In the genomic region with DNA sequence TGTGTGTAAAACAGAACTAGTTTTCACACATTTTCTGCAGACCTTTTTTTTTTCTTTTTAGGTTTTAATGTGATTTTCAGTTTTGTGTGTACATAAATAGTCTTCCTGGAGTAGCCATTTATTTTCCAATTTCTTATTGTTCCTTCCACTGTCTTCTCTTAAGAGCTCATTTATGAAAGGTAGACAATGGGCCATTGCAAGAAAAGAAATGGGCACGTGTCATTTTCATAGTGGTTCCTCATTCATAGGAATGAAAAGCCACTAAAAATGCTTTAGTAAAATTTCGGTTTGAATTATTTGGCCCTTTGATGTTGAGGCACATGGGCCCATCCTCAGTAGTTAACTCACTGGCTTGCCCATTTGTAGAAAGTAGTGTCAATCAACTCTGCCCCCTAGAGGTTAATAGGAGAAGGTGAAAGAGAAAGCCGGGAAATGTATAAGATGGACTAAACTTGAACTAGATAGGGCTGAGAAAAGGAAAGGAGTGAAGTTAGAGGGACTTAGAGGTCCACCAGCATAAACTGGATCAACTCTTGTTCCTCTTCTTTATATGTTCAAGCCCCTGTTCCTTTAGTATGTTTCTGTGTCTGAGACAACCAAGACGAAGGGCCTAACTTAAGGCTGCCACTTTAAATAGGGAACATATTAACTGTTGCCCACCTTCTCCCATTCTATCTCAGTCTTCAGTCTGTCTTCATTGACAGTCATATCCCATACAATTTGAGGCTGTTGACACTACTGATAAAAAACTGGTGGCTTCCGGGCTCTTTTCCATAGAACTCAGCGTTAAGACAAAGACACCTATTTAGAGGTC, we compare ENCODE assay signal across 8 cellular contexts.
A peak's percentile ranks its signal among the peaks of the same experiment; 100 is the strongest.
DNase-seq lines count a peak whose midpoint lies in the region; ATAC-seq and TF ChIP-seq lines count a peak whose summit lies in the region.

No MANE protein-coding gene starts in this region.

- ATAC-seq in left ventricle myocardium superior (no peak), GM21576 (IDR thresholded peaks at IDR 0.05; ENCODE audit: unreplicated experiment) (peak; percentile 79)

- H3K27me3 ChIP-seq in left ventricle myocardium inferior (ENCODE audit: low read depth) (no peaks in the 10 kb centered on the region), SJCRH30 (no peaks in the 10 kb centered on the region)

- no peak overlapping the region for H3K4me3 ChIP-seq in left ventricle myocardium inferior
- H3K4me3 ChIP-seq in Jurkat, Clone E6-1 (ENCODE audit: low read length), result no peak overlapping the region
- no peak overlapping the region for H3K4me3 ChIP-seq in SJCRH30

- TF ChIP-seq CTCF in left ventricle myocardium inferior (IDR thresholded peaks at IDR 0.05; ENCODE audit: borderline replicate concordance), result peak; percentile 69

- H3K36me3 ChIP-seq in left ventricle myocardium inferior (peaks cover 95% of the 10 kb centered on the region), SJCRH30 (peaks cover 13% of the 10 kb centered on the region)

- no peaks in the 10 kb centered on the region for H3K9me3 ChIP-seq in left ventricle myocardium inferior (replicated peaks)
- H3K9me3 ChIP-seq in SJCRH30 (replicated peaks), result no peaks in the 10 kb centered on the region

- intact Hi-C loops in left ventricle myocardium inferior (cut with micrococcal nuclease), result no loop called here
- intact Hi-C loops in left ventricle myocardium superior (cut with micrococcal nuclease), result no loop called here

- H3K27ac ChIP-seq in left ventricle myocardium inferior (replicated peaks) (no peak overlapping the region), SJCRH30 (no peak overlapping the region)

- no peak for DNase-seq in left ventricle myocardium inferior
- DNase-seq in left ventricle myocardium superior, result no peak
- peak; percentile 75 for DNase-seq in Jurkat, Clone E6-1 (ENCODE audit: low read depth, low spot score)
- peak; percentile 12 to 59 for DNase-seq in SJCRH30
- DNase-seq in erythroblast (lab: John Stamatoyannopoulos, UW), result peak; percentile 63 to 67
- peak; percentile 8 for DNase-seq in non-pigmented ciliary epithelial cell (ENCODE audit: low read depth)
- DNase-seq in HuH-7.5 (ENCODE audit: low spot score), result no peak

- peaks cover 18% of the 10 kb centered on the region for H3K4me1 ChIP-seq in left ventricle myocardium inferior
- no peaks in the 10 kb centered on the region for H3K4me1 ChIP-seq in SJCRH30

- no peak for TF ChIP-seq POLR2A in erythroblast (IDR thresholded peaks at IDR 0.05; ENCODE audit: low read length)

Comparison
In these comparisons a context has a peak if more than half of its experiments do, and no peak if none do; other contexts are left out.
1. DNase-seq: peak in Jurkat, Clone E6-1 (single experiment), SJCRH30 (2 of 2), erythroblast (2 of 2) and non-pigmented ciliary epithelial cell (single experiment); none in left ventricle myocardium inferior (single experiment), left ventricle myocardium superior (single experiment) and HuH-7.5 (single experiment).